Comparison of ENCODE assay signal across 15 cellular contexts in the genomic region with DNA sequence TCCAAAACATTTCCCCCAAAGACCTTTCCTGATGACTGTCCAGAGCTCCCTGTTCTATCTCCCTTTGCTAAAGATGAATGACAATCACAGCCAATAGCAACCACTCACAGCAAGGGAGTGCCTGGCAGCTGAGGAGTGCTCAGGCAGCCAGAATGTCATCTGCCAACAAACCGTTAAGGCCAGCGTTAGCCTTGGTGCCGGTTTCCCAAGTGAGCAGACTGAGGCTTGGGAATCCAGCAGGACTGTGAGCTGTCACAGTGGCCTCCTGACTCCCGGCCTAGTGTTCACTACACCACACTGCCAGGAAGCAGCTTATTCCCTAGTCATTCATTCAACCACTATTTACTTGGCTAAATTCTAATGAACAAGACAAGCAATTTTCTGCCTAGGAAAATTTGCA. TPM values are rescaled to one million over a fixed set of nuclear protein-coding genes. Genes with fewer than 3 reads are reported as not detected.
DNase-seq lines count a peak whose midpoint lies in the region; TF ChIP-seq lines count a peak whose summit lies in the region.
"Had no signal": no experiment of that assay in that cellular context is flagged by ENCODE, and none has a peak within 500 bp of the region (broad histone marks: within the 10 kb centered on the region; RNA-seq: fewer than 3 reads in every experiment).

No MANE protein-coding gene starts in this region.

- no peak for TF ChIP-seq CTCF in esophagus muscularis mucosa (IDR thresholded peaks at IDR 0.05)

- H3K36me3 ChIP-seq in MG63 (no peaks in the 10 kb centered on the region), esophagus muscularis mucosa (no peaks in the 10 kb centered on the region)
- H3K36me3 ChIP-seq: colonic mucosa, transverse colon had no signal

- H3K9me3 ChIP-seq in MG63, result no peaks in the 10 kb centered on the region
- no peaks in the 10 kb centered on the region for H3K9me3 ChIP-seq in esophagus muscularis mucosa
- H3K9me3 ChIP-seq: colonic mucosa, transverse colon had no signal

- H3K4me3 ChIP-seq in MG63 (no peak overlapping the region), esophagus muscularis mucosa (no peak overlapping the region)
- H3K4me3 ChIP-seq: colonic mucosa, transverse colon had no signal

- H3K27me3 ChIP-seq in MG63 (no peaks in the 10 kb centered on the region), esophagus muscularis mucosa (no peaks in the 10 kb centered on the region)
- H3K27me3 ChIP-seq: colonic mucosa, transverse colon had no signal

- intact Hi-C loops in esophagus muscularis mucosa (cut with DNase I), result no loop called here

- WGBS in esophagus muscularis mucosa, result 52% methylated on average over 4 of the region's 4 CpGs

- peaks cover 26 to 62% (median 61%) of the 10 kb centered on the region in 4 donors for H3K4me1 ChIP-seq in esophagus muscularis mucosa
- H3K4me1 ChIP-seq: colonic mucosa had no signal

- TF ChIP-seq EP300 in esophagus muscularis mucosa (IDR thresholded peaks at IDR 0.05), result no peak

- no peak for TF ChIP-seq POLR2A in esophagus muscularis mucosa (IDR thresholded peaks at IDR 0.05; ENCODE audit: low read depth)

- H3K27ac ChIP-seq in esophagus muscularis mucosa (replicated peaks in 1 of 4), result peak overlapping the region; percentile 41 to 66 (median 44)
- H3K27ac ChIP-seq: colonic mucosa, transverse colon had no signal

- DNase-seq in AG08396 (ENCODE audit: low spot score) (peak; percentile 32), MG63 (peak; percentile 57), esophagus muscularis mucosa (ENCODE audit: extremely low spot score) (no peak), medulla oblongata (ENCODE audit: extremely low spot score) (peak; percentile 89), glomerular visceral epithelial cell (ENCODE audit: extremely low spot score) (no peak), HT-29 (ENCODE audit: low spot score) (no peak), SW 1271 (lab: John Stamatoyannopoulos, UW) (no peak)
- no peak for DNase-seq in effector CD8-positive, alpha-beta T cell (lab: John Stamatoyannopoulos, UW)
- DNase-seq: colonic mucosa, GDM1, retina, transverse colon had no signal

RNA-seq across cellular contexts. Expression of gene STK10, which starts 24.7 kb away (rescaled TPM):
- 8.0 and 8.4 TPM in 2 replicates for total RNA-seq in MG63 (2014; rRNA removed; shearing (Covaris generic); ENCODE audit: low replicate concordance)
- 10 to 100 TPM; 18.8 to 21.8 (median 19.4) TPM for total RNA-seq in esophagus muscularis mucosa
- 19.0 and 19.9 TPM in 2 replicates for total RNA-seq in HT-29 (2014; rRNA removed; shearing (Covaris generic))

RNA-seq across cellular contexts. Expression of gene EFCAB9, which starts 30.6 kb away (rescaled TPM):
- total RNA-seq in MG63 (2014; rRNA removed; shearing (Covaris generic); ENCODE audit: low replicate concordance), result not detected in 2 replicates
- total RNA-seq in esophagus muscularis mucosa, result not detected
- total RNA-seq in HT-29 (2014; rRNA removed; shearing (Covaris generic)), result not detected in 2 replicates
- total RNA-seq: activated T-helper 1 cell treated with anti-CD3 and anti-CD28 coated beads, Interleukin-12 subunit alpha, Interleukin-12 subunit beta, Interleukin-2, Interleukin-4 antibody, amounts not matched to agents 30 ng/mL and 10 ng/mL and 1 ng/mL, durations not matched to agents 14 hours and 24 hours and 36 hours; colonic mucosa; mesenteric fat pad; transverse colon; WTC11 had no signal

Comparison
In these comparisons a context has a peak if more than half of its experiments do, and no peak if none do; other contexts are left out.
1. DNase-seq: peak in AG08396 (single experiment), MG63 (single experiment) and medulla oblongata (single experiment); none in esophagus muscularis mucosa (single experiment), glomerular visceral epithelial cell (single experiment), HT-29 (single experiment), effector CD8-positive, alpha-beta T cell (single experiment) and SW 1271 (0 of 2).